ENCODE assay signal across 17 cellular contexts in the genomic region with DNA sequence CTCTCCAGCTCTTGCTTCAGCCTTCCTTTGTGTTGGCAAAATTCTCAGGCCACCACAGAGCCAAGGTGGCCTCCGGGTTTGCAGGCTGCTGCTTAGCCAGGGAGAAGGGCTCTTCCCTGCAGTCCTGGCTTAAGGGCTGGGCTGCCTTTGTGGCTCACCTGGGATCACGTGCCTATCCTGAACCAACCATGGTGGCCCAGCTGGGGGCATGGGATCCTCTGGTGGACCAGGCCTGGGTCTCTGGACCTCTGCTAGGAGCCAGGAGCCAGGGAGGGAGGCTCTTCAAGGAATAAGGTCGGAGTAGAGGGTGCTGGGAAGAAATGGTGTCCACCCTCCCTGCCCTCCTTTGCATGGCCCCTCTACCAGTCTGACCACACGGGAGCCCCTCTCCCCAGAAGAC. TPM values are rescaled to one million over a fixed set of nuclear protein-coding genes. Genes with fewer than 3 reads are reported as not detected.
A peak's percentile ranks its signal among the peaks of the same experiment; 100 is the strongest.
DNase-seq lines count a peak whose midpoint lies in the region; ATAC-seq and TF ChIP-seq lines count a peak whose summit lies in the region.
"Had no signal": no experiment of that assay in that cellular context is flagged by ENCODE, and none has a peak within 500 bp of the region (broad histone marks: within the 10 kb centered on the region; RNA-seq: fewer than 3 reads in every experiment).

No MANE protein-coding gene starts in this region.

- DNase-seq in caudate nucleus (lab: John Stamatoyannopoulos, UW) (no peak), osteoblast (ENCODE audit: insufficient read length, low spot score, missing footprints) (peak; percentile 38), 8988T (no peak)
- DNase-seq: ACHN; AML-193; Calu3; CD8-positive, alpha-beta T cell; DND-41; EL; GM23248 had no signal

- peaks cover 30 to 96% (median 90%) of the 10 kb centered on the region in 10 experiments for H3K4me1 ChIP-seq in BLaER1 treated with 17β-estradiol and CSF1 and Interleukin-3, amounts not matched to agents 10 nM and 100 nM
- H3K4me1 ChIP-seq in osteoblast (ENCODE audit: insufficient read depth, low read length), result no peaks in the 10 kb centered on the region

- H3K36me3 ChIP-seq in BLaER1 treated with 17β-estradiol and CSF1 and Interleukin-3, amounts not matched to agents 10 nM and 100 nM, result no peaks in the 10 kb centered on the region
- H3K36me3 ChIP-seq in osteoblast (ENCODE audit: insufficient read depth, low read length), result no peaks in the 10 kb centered on the region

- H3K4me2 ChIP-seq in BLaER1 treated with 17β-estradiol and CSF1 and Interleukin-3, amounts not matched to agents 10 nM and 100 nM, result peak overlapping the region; percentile 82 to 96 (median 86)
- no peak overlapping the region for H3K4me2 ChIP-seq in osteoblast (ENCODE audit: insufficient read depth, low read length)
- H3K4me2 ChIP-seq: KMS-11 had no signal

- H3K79me2 ChIP-seq in osteoblast (ENCODE audit: insufficient read depth, low read length), result no peaks in the 10 kb centered on the region

- H3K4me3 ChIP-seq in BLaER1 treated with 17β-estradiol and CSF1 and Interleukin-3, amounts not matched to agents 10 nM and 100 nM, result no peak overlapping the region; a peak in 1 of 20 replicates
- H3K4me3 ChIP-seq in osteoblast (ENCODE audit: insufficient read depth, low read length), result no peak overlapping the region
- H3K4me3 ChIP-seq: GM12878, GM23248 had no signal

- H3K27ac ChIP-seq in BLaER1 treated with 17β-estradiol and CSF1 and Interleukin-3, amounts not matched to agents 10 nM and 100 nM, result peak overlapping the region in 8 of 11 experiments; percentile 45 to 75 (median 70); a peak in 12 of 22 replicates
- H3K27ac ChIP-seq in caudate nucleus (ENCODE audit: low read depth, low read length), result peak overlapping the region; percentile 3
- no peak overlapping the region for H3K27ac ChIP-seq in osteoblast (ENCODE audit: low read depth, low read length)
- H3K27ac ChIP-seq: GM23248, KMS-11 had no signal

- H3K9me3 ChIP-seq in BLaER1 treated with 17β-estradiol and CSF1 and Interleukin-3, amounts not matched to agents 10 nM and 100 nM (replicated peaks in 1 of 11), result peaks cover 0 to 28% (median 9%) of the 10 kb centered on the region in 11 experiments; a peak in 15 of 22 replicates
- no peaks in the 10 kb centered on the region for H3K9me3 ChIP-seq in osteoblast (ENCODE audit: low read depth, low read length)

- TF ChIP-seq CTCF in osteoblast (IDR thresholded peaks at IDR 0.05; ENCODE audit: extremely low read depth, low read depth, low read length), result no peak

- H3K9ac ChIP-seq in BLaER1 treated with 17β-estradiol and CSF1 and Interleukin-3, amounts not matched to agents 10 nM and 100 nM, result peak overlapping the region in 5 of 11 experiments; percentile 0 to 58 (median 28); a peak in 6 of 22 replicates
- H3K9ac ChIP-seq: GM23248, KMS-11 had no signal

- TF ChIP-seq RAD21 in Ishikawa (IDR thresholded peaks at IDR 0.05; ENCODE audit: low read depth), result no peak

- no peak overlapping the region for H2AFZ ChIP-seq in osteoblast (ENCODE audit: low read length)
- H2AFZ ChIP-seq: GM23248 had no signal

- H3K27me3 ChIP-seq in BLaER1 treated with 17β-estradiol and CSF1 and Interleukin-3, amounts not matched to agents 10 nM and 100 nM, result peaks cover 0 to 3% (median 0%) of the 10 kb centered on the region in 11 experiments; a peak in 2 of 22 replicates
- H3K27me3 ChIP-seq in osteoblast (ENCODE audit: insufficient read depth, low read length), result peaks cover 6% of the 10 kb centered on the region

- TF ChIP-seq EP300 in Ishikawa (IDR thresholded peaks at IDR 0.05; ENCODE audit: borderline replicate concordance), result no peak

- no peak for ATAC-seq in HG03460 (IDR thresholded peaks at IDR 0.05; ENCODE audit: unreplicated experiment)
- no peak for ATAC-seq in GM21619 (IDR thresholded peaks at IDR 0.05; ENCODE audit: unreplicated experiment)
- ATAC-seq: CD8-positive, alpha-beta T cell; GM12878; HCT116 had no signal

- H4K20me1 ChIP-seq in BLaER1 treated with 17β-estradiol and CSF1 and Interleukin-3, amounts not matched to agents 10 nM and 100 nM, result peaks cover 0 to 6% (median 0%) of the 10 kb centered on the region in 11 experiments; a peak in 1 of 22 replicates
- no peaks in the 10 kb centered on the region for H4K20me1 ChIP-seq in osteoblast (ENCODE audit: insufficient read depth, low read length)

TF ChIP-seq in Ishikawa, 13 proteins besides CTCF, POLR2A, EP300 and RAD21:
- TF ChIP-seq USF1 (IDR thresholded peaks at IDR 0.05), result 0 out of 2 replicates have a peak, but pooled peaks have one; percentile 39
- TF ChIP-seq YY1 (IDR thresholded peaks at IDR 0.05; ENCODE audit: low read depth), result no peak

RNA-seq across cellular contexts. Expression of gene CACNA1I, which starts 43.9 kb away (rescaled TPM):
- under 0.01 TPM in 2 replicates for total RNA-seq in osteoblast
- total RNA-seq: GM23248 had no signal
